In genomic region chr13:29849071-29849541, GRCh38 we compare ENCODE assay signal across 8 cellular contexts. TPM values are rescaled to one million over a fixed set of nuclear protein-coding genes. Genes with fewer than 3 reads are reported as not detected.
DNase-seq lines count a peak whose midpoint lies in the region; ATAC-seq and TF ChIP-seq lines count a peak whose summit lies in the region.

No MANE protein-coding gene starts in this region.

- peak overlapping the region; percentile 90 for H3K4me3 Mint-ChIP-seq in activated CD4-positive, alpha-beta T cell treated with anti-CD3 and anti-CD28 coated beads for 36 hours

- H3K27me3 ChIP-seq in left ventricle myocardium inferior (ENCODE audit: low read depth) (no peaks in the 10 kb centered on the region), psoas muscle (ENCODE audit: insufficient read depth in 3 of 3, low read length in 2 of 3) (no peaks in the 10 kb centered on the region)

- H3K36me3 ChIP-seq in left ventricle myocardium inferior = no peaks in the 10 kb centered on the region
- no peaks in the 10 kb centered on the region for H3K36me3 ChIP-seq in psoas muscle (ENCODE audit: insufficient read depth in 1 of 2, low read depth in 1 of 2)

- H3K4me1 Mint-ChIP-seq in activated CD4-positive, alpha-beta T cell treated with anti-CD3 and anti-CD28 coated beads for 36 hours = peaks cover 40% of the 10 kb centered on the region

- peaks cover 8% of the 10 kb centered on the region for H3K36me3 Mint-ChIP-seq in activated CD4-positive, alpha-beta T cell treated with anti-CD3 and anti-CD28 coated beads for 36 hours (ENCODE audit: low read depth)

- peak; percentile 14 for ATAC-seq in activated CD4-positive, alpha-beta T cell treated with anti-CD3 and anti-CD28 coated beads for 36 hours
- ATAC-seq in psoas muscle (no peak), GM21786 (IDR thresholded peaks at IDR 0.05; ENCODE audit: unreplicated experiment) (no peak), HG02642 (IDR thresholded peaks at IDR 0.05; ENCODE audit: poor library complexity, unreplicated experiment) (no peak)

- H3K9me3 ChIP-seq in left ventricle myocardium inferior (replicated peaks) (no peaks in the 10 kb centered on the region), psoas muscle (no peaks in the 10 kb centered on the region)

- no peaks in the 10 kb centered on the region for H3K27me3 Mint-ChIP-seq in activated CD4-positive, alpha-beta T cell treated with anti-CD3 and anti-CD28 coated beads for 36 hours

- peaks cover 62% of the 10 kb centered on the region for H3K4me1 ChIP-seq in left ventricle myocardium inferior
- H3K4me1 ChIP-seq in psoas muscle = peaks cover 36% of the 10 kb centered on the region

- TF ChIP-seq CTCF in left ventricle myocardium inferior (IDR thresholded peaks at IDR 0.05; ENCODE audit: borderline replicate concordance) (no peak), psoas muscle (IDR thresholded peaks at IDR 0.05) (no peak)

- peak overlapping the region; percentile 98 for H3K27ac ChIP-seq in left ventricle myocardium inferior (replicated peaks)
- H3K27ac ChIP-seq in psoas muscle = peak overlapping the region; percentile 99

- 0 to 1% (median 0%) methylated on average over 20 of the region's 20 CpGs for WGBS in psoas muscle, 3 donors

- H3K9me3 Mint-ChIP-seq in activated CD4-positive, alpha-beta T cell treated with anti-CD3 and anti-CD28 coated beads for 36 hours (ENCODE audit: low read depth) = no peaks in the 10 kb centered on the region

- H3K4me3 ChIP-seq in left ventricle myocardium inferior = peak overlapping the region; percentile 83
- peak overlapping the region; percentile 92 for H3K4me3 ChIP-seq in psoas muscle

- POLR2A ChIA-PET in activated CD4-positive, alpha-beta T cell treated with anti-CD3 and anti-CD28 coated beads for 36 hours (lab: Charles Lee) = interaction anchor here (0.7 to 1.0 kb wide), 2 partner anchors 87 to 274 kb away, joined by 3 read pairs; no protein-coding TSS in a partner anchor

- H3K27ac Mint-ChIP-seq in activated CD4-positive, alpha-beta T cell treated with anti-CD3 and anti-CD28 coated beads for 36 hours = peak overlapping the region; percentile 94

- peak; percentile 56 for DNase-seq in activated CD4-positive, alpha-beta T cell treated with anti-CD3 and anti-CD28 coated beads for 36 hours
- DNase-seq in activated CD4-positive, alpha-beta T cell treated with anti-CD3 and anti-CD28 coated beads for 1 hour = no peak
- peak; percentile 74 to 89 for DNase-seq in NOMO-1 (lab: John Stamatoyannopoulos, UW; ENCODE audit: unreplicated experiment in 2 of 2)
- DNase-seq in activated naive CD4-positive, alpha-beta T cell treated with anti-CD3 and anti-CD28 coated beads, Interleukin-2, amount 50 U/mL, for 16 hours = peak; percentile 19
- no peak for DNase-seq in left ventricle myocardium inferior
- no peak for DNase-seq in psoas muscle

- intact Hi-C loops in activated CD4-positive, alpha-beta T cell treated with anti-CD3 and anti-CD28 coated beads for 36 hours (cut with DNase I, micrococcal nuclease) = loop anchor here (1.0 to 5.0 kb wide), 4 partner anchors 66 to 264 kb away; no protein-coding TSS in a partner anchor
- intact Hi-C loops in left ventricle myocardium inferior (cut with micrococcal nuclease) (no loop called here), psoas muscle (cut with DNase I) (loop anchor here (5.0 kb wide), 1 partner anchor 77 kb away; no protein-coding TSS in a partner anchor)

- CTCF ChIA-PET in activated CD4-positive, alpha-beta T cell treated with anti-CD3 and anti-CD28 coated beads for 36 hours (lab: Charles Lee) = interaction anchor here (0.6 to 3.4 kb wide), 6 partner anchors 42 to 263 kb away, joined by 3 to 19 read pairs (median 4); no protein-coding TSS in a partner anchor

RNA-seq across cellular contexts. Expression of gene UBL3, which starts 1.3 kb away (rescaled TPM):
- 10 to 100 TPM in 1 of 2 experiments, 1 to 10 TPM in 1; 9.1 to 10.7 TPM for total RNA-seq in activated CD4-positive, alpha-beta T cell treated with anti-CD3 and anti-CD28 coated beads for 36 hours
- total RNA-seq in left ventricle myocardium inferior (25.2 TPM), psoas muscle (10 to 100 TPM; 20.7 to 26.2 (median 24.5) TPM)
- polyA plus RNA-seq in psoas muscle = 10 to 100 TPM; 15.7 to 43.8 (median 16.9) TPM

Comparison
In these comparisons a context has a peak if more than half of its experiments do, and no peak if none do; other contexts are left out.
1. DNase-seq: peak in activated CD4-positive, alpha-beta T cell treated with anti-CD3 and anti-CD28 coated beads for 36 hours (single experiment), NOMO-1 (2 of 2) and activated naive CD4-positive, alpha-beta T cell treated with anti-CD3 and anti-CD28 coated beads, Interleukin-2, amount 50 U/mL, for 16 hours (single experiment); none in activated CD4-positive, alpha-beta T cell treated with anti-CD3 and anti-CD28 coated beads for 1 hour (single experiment), left ventricle myocardium inferior (single experiment) and psoas muscle (0 of 2).